ENCODE assay signal across 8 cellular contexts in genomic region chr2:96148410-96149217, GRCh38. TPM values are rescaled to one million over a fixed set of nuclear protein-coding genes. Genes with fewer than 3 reads are reported as not detected.
DNase-seq lines count a peak whose midpoint lies in the region; ATAC-seq and TF ChIP-seq lines count a peak whose summit lies in the region.

No MANE protein-coding gene starts in this region.

- peaks cover 68% of the 10 kb centered on the region for H3K4me1 Mint-ChIP-seq in activated CD8-positive, alpha-beta memory T cell treated with anti-CD3 and anti-CD28 coated beads, Interleukin-2, amount 10 ng/mL, durations not matched to agents 7 days and 5 days
- H3K4me1 Mint-ChIP-seq in nephron progenitor cell = peaks cover 57% of the 10 kb centered on the region

- no peaks in the 10 kb centered on the region for H3K9me3 Mint-ChIP-seq in activated CD8-positive, alpha-beta memory T cell treated with anti-CD3 and anti-CD28 coated beads, Interleukin-2, amount 10 ng/mL, durations not matched to agents 7 days and 5 days (ENCODE audit: low read depth)
- no peaks in the 10 kb centered on the region for H3K9me3 Mint-ChIP-seq in nephron progenitor cell

- peaks cover 9% of the 10 kb centered on the region for H3K36me3 Mint-ChIP-seq in activated CD8-positive, alpha-beta memory T cell treated with anti-CD3 and anti-CD28 coated beads, Interleukin-2, amount 10 ng/mL, durations not matched to agents 7 days and 5 days
- no peaks in the 10 kb centered on the region for H3K36me3 Mint-ChIP-seq in nephron progenitor cell (ENCODE audit: low read depth)

- H3K4me3 Mint-ChIP-seq in activated CD8-positive, alpha-beta memory T cell treated with anti-CD3 and anti-CD28 coated beads, Interleukin-2, amount 10 ng/mL, durations not matched to agents 7 days and 5 days = peak overlapping the region; percentile 36
- no peak overlapping the region for H3K4me3 Mint-ChIP-seq in nephron progenitor cell

- H3K27ac Mint-ChIP-seq in activated CD8-positive, alpha-beta memory T cell treated with anti-CD3 and anti-CD28 coated beads, Interleukin-2, amount 10 ng/mL, durations not matched to agents 7 days and 5 days = peak overlapping the region; percentile 85
- H3K27ac Mint-ChIP-seq in nephron progenitor cell = peak overlapping the region; percentile 42

- no peaks in the 10 kb centered on the region for H3K27me3 Mint-ChIP-seq in activated CD8-positive, alpha-beta memory T cell treated with anti-CD3 and anti-CD28 coated beads, Interleukin-2, amount 10 ng/mL, durations not matched to agents 7 days and 5 days
- peaks cover 29% of the 10 kb centered on the region for H3K27me3 Mint-ChIP-seq in nephron progenitor cell (ENCODE audit: low read depth, poor library complexity)

- ATAC-seq in GM18868 (IDR thresholded peaks at IDR 0.05; ENCODE audit: unreplicated experiment) = peak; percentile 43
- ATAC-seq in HG03280 (IDR thresholded peaks at IDR 0.05; ENCODE audit: unreplicated experiment) = peak; percentile 41
- peak; percentile 69 for ATAC-seq in activated CD8-positive, alpha-beta memory T cell treated with anti-CD3 and anti-CD28 coated beads, Interleukin-2, amount 10 ng/mL, durations not matched to agents 7 days and 5 days

- no peak overlapping the region for H3K4me3 ChIP-seq in epithelial cell of esophagus (ENCODE audit: low read length)

- no peak for TF ChIP-seq CTCF in 22Rv1 (IDR thresholded peaks at IDR 0.05)
- no peak for TF ChIP-seq CTCF in epithelial cell of esophagus (IDR thresholded peaks at IDR 0.05; ENCODE audit: insufficient read depth, low read depth, low read length, missing control alignments)
- TF ChIP-seq CTCF in nephron progenitor cell (IDR thresholded peaks at IDR 0.05) = no peak

- DNase-seq in NOMO-1 treated with DMSO at 0.1 percent for 48 hours (lab: John Stamatoyannopoulos, UW; ENCODE audit: unreplicated experiment) = peak; percentile 83
- DNase-seq in activated CD8-positive, alpha-beta memory T cell treated with anti-CD3 and anti-CD28 coated beads, Interleukin-2, amount 10 ng/mL, durations not matched to agents 7 days and 5 days = peak; percentile 97
- DNase-seq in epithelial cell of esophagus (ENCODE audit: low read depth) = peak; percentile 87
- peak; percentile 67 for DNase-seq in nephron progenitor cell
- peak; percentile 45 for DNase-seq in stromal cell of bone marrow (ENCODE audit: low read depth)

- peak overlapping the region; percentile 83 for H3K27ac ChIP-seq in 22Rv1

- CTCF ChIA-PET in activated CD8-positive, alpha-beta memory T cell treated with anti-CD3 and anti-CD28 coated beads, Interleukin-2, amount 10 ng/mL, durations not matched to agents 7 days and 5 days (lab: Charles Lee) = interaction anchor here (1.2 to 20.2 kb wide), 6 partner anchors 10 to 156 kb away, joined by 3 to 675 read pairs (median 12); partner anchors contain the start of gene ASTL

RNA-seq across cellular contexts. Expression of gene DUSP2, which starts 3.4 kb away (rescaled TPM):
- total RNA-seq in activated CD8-positive, alpha-beta memory T cell treated with anti-CD3 and anti-CD28 coated beads, Interleukin-2, amount 10 ng/mL, durations not matched to agents 7 days and 5 days = 10 to 100 TPM; 32.0 to 53.6 TPM

RNA-seq across cellular contexts. Expression of gene ASTL, which starts 10.3 kb away (rescaled TPM):
- total RNA-seq in activated CD8-positive, alpha-beta memory T cell treated with anti-CD3 and anti-CD28 coated beads, Interleukin-2, amount 10 ng/mL, durations not matched to agents 7 days and 5 days = 1 to 10 TPM; 1.9 to 6.4 TPM

RNA-seq across cellular contexts. Expression of gene ADRA2B, which starts 32.2 kb away (rescaled TPM):
- under 1 TPM; 0.09 to 0.15 TPM for total RNA-seq in activated CD8-positive, alpha-beta memory T cell treated with anti-CD3 and anti-CD28 coated beads, Interleukin-2, amount 10 ng/mL, durations not matched to agents 7 days and 5 days

Comparison
In these comparisons a context has a peak if more than half of its experiments do, and no peak if none do; other contexts are left out.
1. DNase-seq: peak in every context shown above with its lines; median percentile 97 in activated CD8-positive, alpha-beta memory T cell treated with anti-CD3 and anti-CD28 coated beads, Interleukin-2, amount 10 ng/mL, durations not matched to agents 7 days and 5 days; 87 in epithelial cell of esophagus; 83 in NOMO-1 treated with DMSO at 0.1 percent for 48 hours; 67 in nephron progenitor cell; 45 in stromal cell of bone marrow.